In genomic region chr9:37119907-37120839, GRCh38 we compare ENCODE assay signal across 1 cellular context.
TF ChIP-seq lines count a peak whose summit lies in the region.

ZCCHC7 (plus strand) TSS chr9:37120574.

TF ChIP-seq in K562, 482 proteins besides CTCF, POLR2A, EP300 and RAD21 (continued from another document and continues in another):
- TF ChIP-seq PATZ1 (CRISPR knock-in tag; IDR thresholded peaks at IDR 0.05; ENCODE audit: borderline replicate concordance) (no peak; the same call in 1 of the 2 replicates), RBM39 (optimal IDR thresholded peaks at IDR 0.05; ENCODE audit: low read depth, low read length) (no peak), ZBTB2 (IDR thresholded peaks at IDR 0.05) (peak; percentile 98), ZNF134 (CRISPR knock-in tag; conservative IDR thresholded peaks at IDR 0.05) (peak; percentile 78), LCOR (CRISPR knock-in tag; IDR thresholded peaks at IDR 0.05) (peak; percentile 99; the same call in 1 of the 2 replicates), CBX5 (IDR thresholded peaks at IDR 0.05; ENCODE audit: borderline replicate concordance, low read depth) (peak; percentile 83; the same call in 1 of the 2 replicates), MYC (IDR thresholded peaks at IDR 0.05; ENCODE audit: low read depth, low read length) (peak; percentile 99), MYC (CRISPR knock-in tag; IDR thresholded peaks at IDR 0.05; ENCODE audit: borderline replicate concordance, low read depth) (peak; percentile 97), ZNF584 (CRISPR knock-in tag; IDR thresholded peaks at IDR 0.05; ENCODE audit: low read depth) (0 out of 2 replicates have a peak, but pooled peaks have one; percentile 57), ZNF384 (IDR thresholded peaks at IDR 0.05; ENCODE audit: low read depth, low read length) (0 out of 2 replicates have a peak, but pooled peaks have one; percentile 22), ZNF143 (CRISPR knock-in tag; IDR thresholded peaks at IDR 0.05) (peak; percentile 96), DIDO1 (tag; IDR thresholded peaks at IDR 0.05; ENCODE audit: low read depth) (peak; percentile 76), ATF3 (IDR thresholded peaks at IDR 0.05) (peak; percentile 59; the same call in 1 of the 2 replicates), ATF3 (CRISPR knock-in tag; conservative IDR thresholded peaks at IDR 0.05) (peak; percentile 93), POLR2B (IDR thresholded peaks at IDR 0.05; ENCODE audit: low read depth, partially characterized antibody) (peak; percentile 91), ZNF79 (CRISPR knock-in tag; IDR thresholded peaks at IDR 0.05; ENCODE audit: low read depth) (no peak), RB1 (IDR thresholded peaks at IDR 0.05; ENCODE audit: low read depth) (peak; percentile 86), NFIC (IDR thresholded peaks at IDR 0.05) (peak; percentile 47), BACH1 (tag; IDR thresholded peaks at IDR 0.05) (peak; percentile 67; the same call in 1 of the 2 replicates), NR3C1 (CRISPR knock-in tag; IDR thresholded peaks at IDR 0.05) (peak; percentile 99), IFI16 (CRISPR knock-in tag; IDR thresholded peaks at IDR 0.05) (peak; percentile 52; the same call in 1 of the 2 replicates), RREB1 (CRISPR knock-in tag; IDR thresholded peaks at IDR 0.05) (peak; percentile 67), ZNF124 (CRISPR knock-in tag; IDR thresholded peaks at IDR 0.05) (peak; percentile 93; the same call in 1 of the 2 replicates), PHB2 (IDR thresholded peaks at IDR 0.05; ENCODE audit: low read depth) (no peak), ZFP1 (CRISPR knock-in tag; IDR thresholded peaks at IDR 0.05) (no peak; the same call in 1 of the 2 replicates), HNRNPH1 (optimal IDR thresholded peaks at IDR 0.05; ENCODE audit: low read depth, low read length) (no peak), KDM5B (IDR thresholded peaks at IDR 0.05; ENCODE audit: insufficient replicate concordance, low read depth, low read length) (peak; percentile 59), TCF7L2 (IDR thresholded peaks at IDR 0.05; ENCODE audit: low read depth, low read length) (no peak), RAD51 (IDR thresholded peaks at IDR 0.05; ENCODE audit: borderline replicate concordance, low read depth) (peak; percentile 85), MNT (conservative IDR thresholded peaks at IDR 0.05) (peak; percentile 98), ELF4 (CRISPR knock-in tag; IDR thresholded peaks at IDR 0.05) (0 out of 2 replicates have a peak, but pooled peaks have one; percentile 24), ZNF518B (CRISPR knock-in tag; IDR thresholded peaks at IDR 0.05) (no peak), CTCFL (IDR thresholded peaks at IDR 0.05; ENCODE audit: borderline replicate concordance, insufficient read depth, low read depth, low read length, poor library complexity, severe bottlenecking) (peak; percentile 9), BCL6 (CRISPR knock-in tag; IDR thresholded peaks at IDR 0.05) (no peak), ZSCAN29 (IDR thresholded peaks at IDR 0.05) (0 out of 2 replicates have a peak, but pooled peaks have one; percentile 51), IRF1 (CRISPR knock-in tag; IDR thresholded peaks at IDR 0.05; ENCODE audit: borderline replicate concordance) (peak; percentile 98), ZNF197 (CRISPR knock-in tag; IDR thresholded peaks at IDR 0.05; ENCODE audit: low read depth) (peak; percentile 95), TEAD2 (tag; IDR thresholded peaks at IDR 0.05) (no peak), TAL1 (IDR thresholded peaks at IDR 0.05) (no peak), ZNF41 (CRISPR knock-in tag; conservative IDR thresholded peaks at IDR 0.05) (peak; percentile 63), ZNF780A (CRISPR knock-in tag; IDR thresholded peaks at IDR 0.05) (no peak), TFAP4 (CRISPR knock-in tag; IDR thresholded peaks at IDR 0.05; ENCODE audit: borderline replicate concordance) (peak; percentile 96), TBP (optimal IDR thresholded peaks at IDR 0.05; ENCODE audit: low read depth, low read length) (peak; percentile 93)
